In the genomic region with DNA sequence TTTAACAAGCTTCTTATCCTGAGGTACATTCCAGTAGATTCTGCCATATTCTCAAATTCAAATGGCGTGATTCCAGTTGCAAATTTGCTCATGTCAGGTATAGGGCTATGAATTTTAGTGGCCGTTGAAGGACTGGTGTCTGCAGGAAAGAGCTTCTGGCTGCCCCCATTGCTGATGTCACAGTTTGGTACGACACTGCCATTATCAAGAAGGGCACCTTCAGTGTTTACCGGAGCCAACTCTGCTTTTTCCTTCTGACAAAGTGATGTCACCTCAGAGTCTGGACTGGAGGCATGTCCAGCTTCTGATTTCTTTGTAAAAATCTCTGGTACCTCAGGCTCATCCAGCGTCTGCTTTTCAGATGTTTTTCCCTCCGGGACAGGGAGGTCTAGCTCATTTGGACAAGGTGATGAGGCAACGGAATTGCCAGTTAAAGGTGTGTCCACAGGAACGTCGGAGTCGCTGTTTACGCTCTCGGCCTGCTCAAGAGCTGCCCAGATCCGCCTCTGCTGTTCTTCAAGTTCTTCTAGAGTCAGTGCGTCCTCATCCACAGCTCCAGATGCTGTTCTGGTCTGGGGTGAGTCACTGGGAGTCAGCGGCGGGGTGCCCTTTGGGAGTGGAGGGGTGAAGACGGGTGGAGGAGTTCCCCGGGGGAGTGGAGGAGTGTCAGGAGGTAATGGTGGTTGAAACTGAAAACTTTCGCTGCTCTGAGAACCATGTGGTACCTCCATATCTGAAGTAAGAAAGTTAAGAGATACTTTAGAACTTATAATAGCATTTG, we compare ENCODE assay signal across 10 cellular contexts. TPM values are rescaled to one million over a fixed set of nuclear protein-coding genes. Genes with fewer than 3 reads are reported as not detected.
DNase-seq lines count a peak whose midpoint lies in the region; ATAC-seq and TF ChIP-seq lines count a peak whose summit lies in the region.
"Had no signal": no experiment of that assay in that cellular context is flagged by ENCODE, and none has a peak within 500 bp of the region (broad histone marks: within the 10 kb centered on the region; RNA-seq: fewer than 3 reads in every experiment).

No MANE protein-coding gene starts in this region.

- H3K4me3 Mint-ChIP-seq in endothelial cell (ENCODE audit: unreplicated experiment): peak overlapping the region; percentile 27
- H3K4me3 Mint-ChIP-seq: neural crest cell had no signal

- H3K36me3 ChIP-seq in Peyer's patch: peaks cover 0 to 65% (median 0%) of the 10 kb centered on the region in 3 donors

- H3K27ac Mint-ChIP-seq in endothelial cell (ENCODE audit: unreplicated experiment): no peak overlapping the region

- H3K4me1 ChIP-seq in Peyer's patch: no peaks in the 10 kb centered on the region

- H3K4me3 ChIP-seq in Peyer's patch: no peak overlapping the region

- H3K27me3 ChIP-seq in Peyer's patch: no peaks in the 10 kb centered on the region

- peaks cover 1% of the 10 kb centered on the region for H3K27me3 Mint-ChIP-seq in endothelial cell (ENCODE audit: unreplicated experiment)

- peaks cover 30% of the 10 kb centered on the region for H3K36me3 Mint-ChIP-seq in endothelial cell (ENCODE audit: low read depth, unreplicated experiment)

- H3K9me3 Mint-ChIP-seq in endothelial cell (ENCODE audit: unreplicated experiment): no peaks in the 10 kb centered on the region
- H3K9me3 Mint-ChIP-seq: neural crest cell had no signal

- no peaks in the 10 kb centered on the region for H3K9me3 ChIP-seq in Peyer's patch

- TF ChIP-seq CTCF in Peyer's patch (IDR thresholded peaks at IDR 0.05) (no peak), endothelial cell (IDR thresholded peaks at IDR 0.05; ENCODE audit: unreplicated experiment) (no peak)

- no peak for TF ChIP-seq POLR2A in Peyer's patch (IDR thresholded peaks at IDR 0.05)

- peak; percentile 43 for ATAC-seq in GM19351 (IDR thresholded peaks at IDR 0.05; ENCODE audit: unreplicated experiment)
- no peak for ATAC-seq in GM18907 (IDR thresholded peaks at IDR 0.05; ENCODE audit: unreplicated experiment)
- no peak for ATAC-seq in HG03045 (IDR thresholded peaks at IDR 0.05; ENCODE audit: unreplicated experiment)
- ATAC-seq in GM18867 (IDR thresholded peaks at IDR 0.05; ENCODE audit: unreplicated experiment): no peak

- DNase-seq in Peyer's patch (peak in 2 of 3 donors; percentile 12 to 42), endothelial cell (ENCODE audit: low spot score) (no peak), SW480 (ENCODE audit: low spot score) (no peak)
- peak; percentile 54 for DNase-seq in stimulated activated CD4-positive, alpha-beta T cell treated with anti-CD3 and anti-CD28 coated beads, Interleukin-4, amount 100 ng/mL, for 1 hour
- DNase-seq: NCI-H524 treated with DMSO at 0.1 percent for 48 hours had no signal

- no peaks in the 10 kb centered on the region for H3K4me1 Mint-ChIP-seq in endothelial cell (ENCODE audit: unreplicated experiment)

- no peak overlapping the region for H3K27ac ChIP-seq in Peyer's patch

RNA-seq across cellular contexts. Expression of a gene that starts 27.0 kb away (rescaled TPM):
- total RNA-seq in Peyer's patch (10 to 100 TPM; 20.5 to 59.4 (median 28.4) TPM), endothelial cell (ENCODE audit: unreplicated experiment) (18.6 TPM)

RNA-seq across cellular contexts. Expression of a gene that starts 51.3 kb away (rescaled TPM):
- total RNA-seq in Peyer's patch (100 to 1,000 TPM in 1 of 4 donors, 10 to 100 TPM in 3; 55.7 to 167 (median 86.0) TPM), endothelial cell (ENCODE audit: unreplicated experiment) (57.7 TPM)

RNA-seq across cellular contexts. Expression of a gene that starts 53.0 kb away (rescaled TPM):
- total RNA-seq in Peyer's patch (100 to 1,000 TPM in 3 of 4 donors, 10 to 100 TPM in 1; 78.5 to 455 (median 112) TPM), endothelial cell (ENCODE audit: unreplicated experiment) (75.2 TPM)

RNA-seq across cellular contexts. Expression of a gene that starts 53.3 kb away (rescaled TPM):
- 10 to 100 TPM; 21.3 to 80.0 (median 28.2) TPM for total RNA-seq in Peyer's patch
- 32.6 TPM for total RNA-seq in endothelial cell (ENCODE audit: unreplicated experiment)

Comparison
In these comparisons a context has a peak if more than half of its experiments do, and no peak if none do; other contexts are left out.
1. DNase-seq: peak in Peyer's patch (2 of 3) and stimulated activated CD4-positive, alpha-beta T cell treated with anti-CD3 and anti-CD28 coated beads, Interleukin-4, amount 100 ng/mL, for 1 hour (single experiment); none in endothelial cell (single experiment) and SW480 (single experiment).